16 cellular contexts compared by ENCODE assay signal in genomic region chr6:15256538-15257222, GRCh38. TPM values are rescaled to one million over a fixed set of nuclear protein-coding genes. Genes with fewer than 3 reads are reported as not detected.
DNase-seq lines count a peak whose midpoint lies in the region; ATAC-seq and TF ChIP-seq lines count a peak whose summit lies in the region.
"Had no signal": no experiment of that assay in that cellular context is flagged by ENCODE, and none has a peak within 500 bp of the region (broad histone marks: within the 10 kb centered on the region; RNA-seq: fewer than 3 reads in every experiment).

No MANE protein-coding gene starts in this region.

- POLR2A ChIA-PET in activated naive CD8-positive, alpha-beta T cell treated with anti-CD3 and anti-CD28 coated beads, Interleukin-2, amount 10 ng/mL, durations not matched to agents 7 days and 5 days (lab: Charles Lee), result no interaction called here

- H3K9me3 ChIP-seq in left lung (no peaks in the 10 kb centered on the region), gastroesophageal sphincter (no peaks in the 10 kb centered on the region)
- H3K9me3 ChIP-seq: MG63, upper lobe of right lung had no signal

- no peak for TF ChIP-seq POLR2A in gastroesophageal sphincter (IDR thresholded peaks at IDR 0.05)

- no peaks in the 10 kb centered on the region for H3K9me3 Mint-ChIP-seq in activated naive CD8-positive, alpha-beta T cell treated with anti-CD3 and anti-CD28 coated beads, Interleukin-2, amount 10 ng/mL, durations not matched to agents 7 days and 5 days

- H3K36me3 ChIP-seq in left lung (no peaks in the 10 kb centered on the region), gastroesophageal sphincter (no peaks in the 10 kb centered on the region)
- H3K36me3 ChIP-seq: MG63, upper lobe of right lung had no signal

- H3K27ac Mint-ChIP-seq in activated naive CD8-positive, alpha-beta T cell treated with anti-CD3 and anti-CD28 coated beads, Interleukin-2, amount 10 ng/mL, durations not matched to agents 7 days and 5 days, result peak overlapping the region; percentile 10

- no peak for TF ChIP-seq EP300 in gastroesophageal sphincter (IDR thresholded peaks at IDR 0.05)

- H3K27me3 ChIP-seq in left lung (no peaks in the 10 kb centered on the region), gastroesophageal sphincter (no peaks in the 10 kb centered on the region)
- H3K27me3 ChIP-seq: MG63, upper lobe of right lung had no signal

- TF ChIP-seq CTCF in left lung (IDR thresholded peaks at IDR 0.05) (no peak), gastroesophageal sphincter (IDR thresholded peaks at IDR 0.05) (no peak)

- H3K4me3 ChIP-seq in left lung (no peak overlapping the region), gastroesophageal sphincter (no peak overlapping the region)
- H3K4me3 ChIP-seq: MG63, upper lobe of right lung had no signal

- H3K4me3 Mint-ChIP-seq in activated naive CD8-positive, alpha-beta T cell treated with anti-CD3 and anti-CD28 coated beads, Interleukin-2, amount 10 ng/mL, durations not matched to agents 7 days and 5 days, result no peak overlapping the region

- WGBS in gastroesophageal sphincter (ENCODE audit: low coverage in 1 of 2), 2 donors, result 41 to 59% methylated on average over 4 to 8 of the region's 8 CpGs

- H3K4me1 ChIP-seq in left lung, result peaks cover 12 to 84% of the 10 kb centered on the region in 2 donors
- peaks cover 7 to 70% (median 32%) of the 10 kb centered on the region in 3 donors for H3K4me1 ChIP-seq in gastroesophageal sphincter

- DNase-seq in Right ventricle myocardium inferior (ENCODE audit: missing footprints) (no peak), cardiac septum (ENCODE audit: low spot score) (no peak), left lung (no peak), COLO829 (ENCODE audit: low spot score) (no peak)
- DNase-seq in activated naive CD8-positive, alpha-beta T cell treated with anti-CD3 and anti-CD28 coated beads, Interleukin-2, amount 10 ng/mL, durations not matched to agents 7 days and 5 days, result no peak
- DNase-seq: ACHN; activated CD4-positive, alpha-beta T cell treated with anti-CD3 and anti-CD28 coated beads for 4 hours; central memory CD4-positive, alpha-beta T cell; DMS79 treated with DMSO at 0.1 percent for 48 hours; MG63; occipital lobe; T-helper 1 cell; upper lobe of right lung had no signal

- no peaks in the 10 kb centered on the region for H3K27me3 Mint-ChIP-seq in activated naive CD8-positive, alpha-beta T cell treated with anti-CD3 and anti-CD28 coated beads, Interleukin-2, amount 10 ng/mL, durations not matched to agents 7 days and 5 days

- peak; percentile 76 for ATAC-seq in Right ventricle myocardium inferior
- ATAC-seq in activated naive CD8-positive, alpha-beta T cell treated with anti-CD3 and anti-CD28 coated beads, Interleukin-2, amount 10 ng/mL, durations not matched to agents 7 days and 5 days (ENCODE audit: low read depth), result no peak
- ATAC-seq in left lung, result peak; percentile 12
- no peak for ATAC-seq in HG02610 (IDR thresholded peaks at IDR 0.05; ENCODE audit: unreplicated experiment)
- no peak for ATAC-seq in gastroesophageal sphincter
- no peak for ATAC-seq in HG03280 (IDR thresholded peaks at IDR 0.05; ENCODE audit: unreplicated experiment)
- ATAC-seq: upper lobe of right lung had no signal

- peaks cover 84% of the 10 kb centered on the region for H3K4me1 Mint-ChIP-seq in activated naive CD8-positive, alpha-beta T cell treated with anti-CD3 and anti-CD28 coated beads, Interleukin-2, amount 10 ng/mL, durations not matched to agents 7 days and 5 days

- peaks cover 48% of the 10 kb centered on the region for H3K36me3 Mint-ChIP-seq in activated naive CD8-positive, alpha-beta T cell treated with anti-CD3 and anti-CD28 coated beads, Interleukin-2, amount 10 ng/mL, durations not matched to agents 7 days and 5 days

- H3K27ac ChIP-seq in left lung (no peak overlapping the region), gastroesophageal sphincter (no peak overlapping the region)
- H3K27ac ChIP-seq: upper lobe of right lung had no signal

- intact Hi-C loops in Right ventricle myocardium inferior (cut with DNase I) (loop anchor here (5.0 kb wide), 1 partner anchor 36 kb away; no protein-coding TSS in a partner anchor), cardiac septum (cut with DNase I) (no loop called here), left lung (cut with DNase I) (no loop called here)

RNA-seq across cellular contexts. Expression of gene JARID2, which starts 10.8 kb away (rescaled TPM):
- total RNA-seq in Right ventricle myocardium inferior (8.4 TPM), cardiac septum (4.5 TPM), left lung (10 to 100 TPM; 10.2 to 14.5 TPM), gastroesophageal sphincter (10 to 100 TPM in 1 of 4 donors, 1 to 10 TPM in 3; 6.8 to 12.3 (median 8.5) TPM)
- 10 to 100 TPM; 30.0 to 31.5 TPM for total RNA-seq in activated naive CD8-positive, alpha-beta T cell treated with anti-CD3 and anti-CD28 coated beads, Interleukin-2, amount 10 ng/mL, durations not matched to agents 7 days and 5 days

Comparison
In these comparisons a context has a peak if more than half of its experiments do, and no peak if none do; other contexts are left out.
1. ATAC-seq: peak in Right ventricle myocardium inferior (single experiment) and left lung (single experiment); none in activated naive CD8-positive, alpha-beta T cell treated with anti-CD3 and anti-CD28 coated beads, Interleukin-2, amount 10 ng/mL, durations not matched to agents 7 days and 5 days (single experiment), HG02610 (single experiment), gastroesophageal sphincter (single experiment) and HG03280 (single experiment).